In the genomic region with DNA sequence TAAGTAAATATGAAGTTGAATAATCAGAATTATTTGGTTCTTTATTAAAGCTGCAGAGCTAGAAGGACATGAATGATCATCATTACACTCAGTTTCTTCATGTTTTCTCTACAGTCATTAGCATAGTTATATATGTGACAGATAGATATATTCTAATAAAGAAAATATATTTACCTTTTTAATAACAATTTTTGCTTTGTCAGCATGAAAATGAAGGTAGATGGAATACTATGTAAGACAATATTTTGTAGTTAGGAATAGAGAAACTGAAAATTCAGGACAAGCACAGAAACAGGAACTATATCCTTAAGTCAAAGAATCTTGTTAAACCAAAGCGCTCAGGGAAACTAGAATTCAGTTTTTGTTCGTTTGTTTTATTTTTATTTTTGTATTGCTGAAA, we compare ENCODE assay signal across 4 cellular contexts.
A peak's percentile ranks its signal among the peaks of the same experiment; 100 is the strongest.
TF ChIP-seq lines count a peak whose summit lies in the region.

No MANE protein-coding gene starts in this region.

TF ChIP-seq in HepG2, 621 proteins besides CTCF, POLR2A, EP300 and RAD21:
- TF ChIP-seq MAFK (conservative IDR thresholded peaks at IDR 0.05 in 1 of 2, IDR thresholded peaks at IDR 0.05 in 1 of 2; ENCODE audit: low read length in 2 of 2) (peak; percentile 86 to 95), ZNF253 (CRISPR knock-in tag; IDR thresholded peaks at IDR 0.05; ENCODE audit: borderline replicate concordance) (no peak), MAFF (IDR thresholded peaks at IDR 0.05; ENCODE audit: low read depth, low read length) (peak; percentile 88)

TF ChIP-seq in IMR-90, 13 proteins besides CTCF, POLR2A, EP300 and RAD21:
- peak; percentile 89 for TF ChIP-seq MAFK (IDR thresholded peaks at IDR 0.05; ENCODE audit: low read depth, low read length)
- TF ChIP-seq SMC3 (IDR thresholded peaks at IDR 0.05; ENCODE audit: low read depth, low read length) = no peak

TF ChIP-seq in K562, 482 proteins besides CTCF, POLR2A, EP300 and RAD21:
- TF ChIP-seq C11orf30 (IDR thresholded peaks at IDR 0.05; ENCODE audit: low read depth) (peak; percentile 48; the same call in 1 of the 2 replicates), ZNF316 (IDR thresholded peaks at IDR 0.05) (peak; percentile 77), TEAD4 (IDR thresholded peaks at IDR 0.05; ENCODE audit: low read length) (no peak), TEAD4 (CRISPR knock-in tag; IDR thresholded peaks at IDR 0.05; ENCODE audit: borderline replicate concordance) (no peak), DNMT1 (IDR thresholded peaks at IDR 0.05) (no peak), MAFG (tag; conservative IDR thresholded peaks at IDR 0.05) (0 out of 2 replicates have a peak, but pooled peaks have one; percentile 40), MAFK (IDR thresholded peaks at IDR 0.05; ENCODE audit: low read length) (peak; percentile 63; the same call in 1 of the 2 replicates), FOXK1 (CRISPR knock-in tag; IDR thresholded peaks at IDR 0.05; ENCODE audit: borderline replicate concordance) (no peak), FOS (IDR thresholded peaks at IDR 0.05; ENCODE audit: extremely low read depth, insufficient read length) (no peak), MAFF (IDR thresholded peaks at IDR 0.05; ENCODE audit: low read length) (peak; percentile 64; the same call in 1 of the 2 replicates), FOXA1 (IDR thresholded peaks at IDR 0.05; ENCODE audit: borderline replicate concordance) (no peak), MBD2 (IDR thresholded peaks at IDR 0.05; ENCODE audit: borderline replicate concordance, low read depth) (no peak)

TF ChIP-seq in GM12891, 5 proteins besides CTCF, POLR2A, EP300 and RAD21:
- TF ChIP-seq PAX5 (IDR thresholded peaks at IDR 0.05; ENCODE audit: insufficient read depth, low read length, severe bottlenecking) (no peak), SPI1 (IDR thresholded peaks at IDR 0.05; ENCODE audit: low read depth, low read length) (no peak), TAF1 (IDR thresholded peaks at IDR 0.05; ENCODE audit: low read depth, low read length) (no peak), POLR2AphosphoS5 (IDR thresholded peaks at IDR 0.05; ENCODE audit: low read depth, low read length) (no peak), POU2F2 (IDR thresholded peaks at IDR 0.05; ENCODE audit: low read depth, low read length) (no peak)
